In genomic region chr2:46939596-46940359, GRCh38 we compare ENCODE assay signal across 9 cellular contexts. TPM values are rescaled to one million over a fixed set of nuclear protein-coding genes. Genes with fewer than 3 reads are reported as not detected.
DNase-seq lines count a peak whose midpoint lies in the region; ATAC-seq and TF ChIP-seq lines count a peak whose summit lies in the region.
"Had no signal": no experiment of that assay in that cellular context is flagged by ENCODE, and none has a peak within 500 bp of the region (broad histone marks: within the 10 kb centered on the region; RNA-seq: fewer than 3 reads in every experiment).

No MANE protein-coding gene starts in this region.

- H3K4me1 ChIP-seq in HUES48 (ENCODE audit: control insufficient read depth, insufficient read depth, low read length): peaks cover 12% of the 10 kb centered on the region; the same call in 1 of the 2 replicates

- H3K9me3 ChIP-seq in HUES48 (ENCODE audit: control insufficient read depth, insufficient read depth, low read length): no peaks in the 10 kb centered on the region

- no peak for ATAC-seq in naive B cell (ENCODE audit: low read depth in 2 of 2)
- ATAC-seq in esophagus mucosa: no peak

- H3K4me3 Mint-ChIP-seq in brain: peak overlapping the region; percentile 83 to 93 (median 84)
- peak overlapping the region; percentile 90 to 98 (median 94) for H3K4me3 Mint-ChIP-seq in naive B cell

- DNase-seq in AG04449 (ENCODE audit: low read depth, low spot score) (no peak), naive B cell (no peak), ecto neural progenitor cell (ENCODE audit: low spot score) (no peak), NCI-H2171 (lab: John Stamatoyannopoulos, UW) (no peak), NOMO-1 treated with DMSO at 0.1 percent for 48 hours (lab: John Stamatoyannopoulos, UW; ENCODE audit: unreplicated experiment) (no peak)
- DNase-seq: NCI-H187 had no signal

- H3K9me3 Mint-ChIP-seq in brain (no peaks in the 10 kb centered on the region), naive B cell (no peaks in the 10 kb centered on the region)

- POLR2A ChIA-PET in AG04449 (lab: Yijun Ruan, JAX): interaction anchor here (0.7 kb wide), 1 partner anchor 169 kb away, joined by 3 read pairs; no protein-coding TSS in a partner anchor

- H3K4me1 Mint-ChIP-seq in brain: peaks cover 33% of the 10 kb centered on the region
- peaks cover 39 to 70% (median 60%) of the 10 kb centered on the region in 3 donors for H3K4me1 Mint-ChIP-seq in naive B cell

- H3K36me3 Mint-ChIP-seq in brain (peaks cover 6% of the 10 kb centered on the region), naive B cell (no peaks in the 10 kb centered on the region)

- CTCF ChIA-PET in AG04449 (lab: Yijun Ruan, JAX): interaction anchor here (0.6 to 1.0 kb wide), 2 partner anchors 9 to 30 kb away, joined by 3 read pairs; no protein-coding TSS in a partner anchor

- H3K9ac ChIP-seq in HUES48 (ENCODE audit: low read depth, low read length): no peak overlapping the region

- H3K27ac Mint-ChIP-seq in brain: peak overlapping the region in 3 of 5 experiments; percentile 39 to 90 (median 88)
- H3K27ac Mint-ChIP-seq in naive B cell: peak overlapping the region; percentile 34 to 97 (median 91)

- H3K27ac ChIP-seq in HUES48 (ENCODE audit: low read depth, low read length): peak overlapping the region; percentile 78

- H3K36me3 ChIP-seq in HUES48 (ENCODE audit: control insufficient read depth, insufficient read depth, low read length): no peaks in the 10 kb centered on the region

- TF ChIP-seq CTCF in AG04449 (IDR thresholded peaks at IDR 0.05; ENCODE audit: insufficient read depth, low read length, missing control alignments) (no peak), brain (conservative IDR thresholded peaks at IDR 0.05) (no peak)

- peaks cover 18% of the 10 kb centered on the region for H3K27me3 ChIP-seq in HUES48 (ENCODE audit: control insufficient read depth, insufficient read depth, low read length)

- H3K4me3 ChIP-seq in AG04449 (ENCODE audit: low read depth, low read length) (peak overlapping the region; percentile 57; the same call in 1 of the 2 replicates), HUES48 (ENCODE audit: low read depth, low read length) (peak overlapping the region; percentile 94)

- H3K27me3 Mint-ChIP-seq in brain (peaks cover 7% of the 10 kb centered on the region), naive B cell (no peaks in the 10 kb centered on the region)

RNA-seq across cellular contexts. Expression of gene TTC7A, which starts 1.2 kb away (rescaled TPM):
- polyA plus RNA-seq in brain (ENCODE audit: insufficient read depth, low read depth, low replicate concordance) (8.8 TPM), naive B cell (ENCODE audit: low read depth in 6 of 6) (10 to 100 TPM; 27.7 to 77.8 (median 34.1) TPM)
- total RNA-seq in esophagus mucosa: 19.1 TPM

RNA-seq across cellular contexts. Expression of gene MCFD2, which starts 24.2 kb away (rescaled TPM):
- polyA plus RNA-seq in brain (ENCODE audit: insufficient read depth, low read depth, low replicate concordance): 24.4 TPM
- 10 to 100 TPM; 26.3 to 43.3 (median 33.1) TPM for polyA plus RNA-seq in naive B cell (ENCODE audit: low read depth in 6 of 6)
- total RNA-seq in esophagus mucosa: 53.3 TPM
